Comparison of ENCODE assay signal across 33 cellular contexts in the genomic region with DNA sequence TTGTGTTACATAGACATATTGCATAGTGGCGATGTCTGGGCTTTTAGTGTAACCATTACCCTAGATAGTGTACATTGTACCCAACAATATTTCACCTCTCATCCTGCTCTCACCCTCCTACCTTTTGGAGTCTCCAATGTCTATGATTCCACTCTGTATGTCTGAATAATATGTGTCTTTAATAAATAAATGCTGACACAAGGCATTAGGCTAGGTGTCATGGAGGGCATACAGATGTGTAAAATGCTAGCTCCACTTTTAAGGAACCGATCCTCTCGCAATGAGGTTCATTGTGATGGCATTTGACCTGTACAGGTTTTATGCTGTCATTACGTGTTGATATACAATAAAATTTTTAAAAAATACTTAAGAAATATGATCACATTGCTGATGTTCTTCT.
"Had no signal": no experiment of that assay in that cellular context is flagged by ENCODE, and none has a peak within 500 bp of the region (broad histone marks: within the 10 kb centered on the region; RNA-seq: fewer than 3 reads in every experiment).

No MANE protein-coding gene starts in this region.

- FAIRE-seq: astrocyte, bronchial epithelial cell had no signal

- H3K27me3 ChIP-seq: adrenal gland, ascending aorta, body of pancreas, brain microvascular endothelial cell, breast epithelium had no signal

- H3K4me1 ChIP-seq: adrenal gland, ascending aorta, body of pancreas, breast epithelium had no signal

- ATAC-seq: activated naive CD4-positive, alpha-beta T cell treated with anti-CD3 and anti-CD28 coated beads, Interleukin-2, amount 50 U/mL, for 72 hours; activated naive CD8-positive, alpha-beta T cell treated with anti-CD3 and anti-CD28 coated beads, Interleukin-2, amount 50 U/mL, for 24 hours; activated T-cell treated with anti-CD3 and anti-CD28 coated beads, Interleukin-2, amount 50 U/mL, for 4 hours; activated T-cell treated with anti-CD3 and anti-CD28 coated beads, Interleukin-2, amount 50 U/mL, for 72 hours; activated T-helper 17 cell treated with anti-CD3 and anti-CD28 coated beads, Interleukin-2, amount 50 U/mL, for 72 hours; body of pancreas had no signal

- DNase-seq: activated effector memory CD4-positive, alpha-beta T cell treated with anti-CD3 and anti-CD28 coated beads, Interleukin-2, amount 50 U/mL, for 16 hours; activated effector memory CD4-positive, alpha-beta T cell treated with Interleukin-2 at 50 U/mL for 16 hours; activated gamma-delta T cell; activated gamma-delta T cell treated with Interleukin-2 at 50 U/mL for 16 hours; activated naive CD4-positive, alpha-beta T cell; activated naive CD4-positive, alpha-beta T cell treated with anti-CD3 and anti-CD28 coated beads for 36 hours; activated naive CD4-positive, alpha-beta T cell treated with anti-CD3 and anti-CD28 coated beads, Interleukin-2, amount 10 ng/mL, durations not matched to agents 7 days and 5 days; activated naive CD4-positive, alpha-beta T cell treated with anti-CD3 and anti-CD28 coated beads, Interleukin-2, amount 50 U/mL, for 16 hours; activated naive CD4-positive, alpha-beta T cell treated with Interleukin-2 at 50 U/mL for 16 hours; activated naive CD8-positive, alpha-beta T cell treated with anti-CD3 and anti-CD28 coated beads for 36 hours; activated naive CD8-positive, alpha-beta T cell treated with anti-CD3 and anti-CD28 coated beads, Interleukin-2, amount 10 ng/mL, durations not matched to agents 7 days and 5 days; activated naive CD8-positive, alpha-beta T cell treated with anti-CD3 and anti-CD28 coated beads, Interleukin-2, amount 50 U/mL, for 24 hours; activated T-cell treated with anti-CD3 and anti-CD28 coated beads, Interleukin-2, amount 50 U/mL, for 1 hour; activated T-cell treated with anti-CD3 and anti-CD28 coated beads, Interleukin-2, amount 50 U/mL, for 24 hours; activated T-cell treated with anti-CD3 and anti-CD28 coated beads, Interleukin-2, amount 50 U/mL, for 4 hours; activated T-cell treated with anti-CD3 and anti-CD28 coated beads, Interleukin-2, amount 50 U/mL, for 48 hours; activated T-cell treated with anti-CD3 and anti-CD28 coated beads, Interleukin-2, amount 50 U/mL, for 72 hours; adrenal gland; amniotic stem cell; amygdala; anterior cingulate cortex; aorta; body of pancreas; brain microvascular endothelial cell; caudate nucleus; central memory CD4-positive, alpha-beta T cell; cerebellar nuclear complex had no signal

- H3K9me3 ChIP-seq: adrenal gland, ascending aorta, body of pancreas, breast epithelium had no signal

- H3K4me3 ChIP-seq: adrenal gland, ascending aorta, body of pancreas, breast epithelium had no signal

- H3K36me3 ChIP-seq: adrenal gland, ascending aorta, brain microvascular endothelial cell, breast epithelium had no signal

- H3K27ac ChIP-seq: adrenal gland, ascending aorta, body of pancreas, brain microvascular endothelial cell, breast epithelium had no signal
